In genomic region chr18:68568364-68568763, GRCh38 we compare ENCODE assay signal across 38 cellular contexts.
"Had no signal": no experiment of that assay in that cellular context is flagged by ENCODE, and none has a peak within 500 bp of the region (broad histone marks: within the 10 kb centered on the region; RNA-seq: fewer than 3 reads in every experiment).

No MANE protein-coding gene starts in this region.

- H3K9me3 ChIP-seq: adrenal gland, ascending aorta, body of pancreas had no signal

- ATAC-seq: activated naive CD4-positive, alpha-beta T cell treated with anti-CD3 and anti-CD28 coated beads, Interleukin-2, amount 50 U/mL, for 72 hours; activated naive CD8-positive, alpha-beta T cell treated with anti-CD3 and anti-CD28 coated beads, Interleukin-2, amount 50 U/mL, for 24 hours; activated T-cell treated with anti-CD3 and anti-CD28 coated beads, Interleukin-2, amount 50 U/mL, for 4 hours; activated T-cell treated with anti-CD3 and anti-CD28 coated beads, Interleukin-2, amount 50 U/mL, for 72 hours; activated T-helper 17 cell treated with anti-CD3 and anti-CD28 coated beads, Interleukin-2, amount 50 U/mL, for 72 hours; body of pancreas had no signal

- H3K36me3 ChIP-seq: adrenal gland, ascending aorta, brain microvascular endothelial cell, breast epithelium, cardiac muscle cell had no signal

- H3K27ac ChIP-seq: adrenal gland, ascending aorta, body of pancreas, brain microvascular endothelial cell, breast epithelium, cardiac muscle cell had no signal

- H3K4me1 ChIP-seq: adrenal gland, ascending aorta, body of pancreas, breast epithelium had no signal

- H3K4me3 ChIP-seq: adrenal gland, ascending aorta, body of pancreas, breast epithelium, cardiac muscle cell had no signal

- H3K4me1 Mint-ChIP-seq: activated naive CD4-positive, alpha-beta T cell treated with anti-CD3 and anti-CD28 coated beads, Interleukin-2, amount 10 ng/mL, durations not matched to agents 7 days and 5 days; activated naive CD4-positive, alpha-beta T cell treated with anti-CD3 and anti-CD28 coated beads, Interleukin-2, amount 50 U/mL, for 24 hours; activated naive CD8-positive, alpha-beta T cell treated with anti-CD3 and anti-CD28 coated beads for 36 hours; activated naive CD8-positive, alpha-beta T cell treated with anti-CD3 and anti-CD28 coated beads, Interleukin-2, amount 10 ng/mL, durations not matched to agents 7 days and 5 days; activated naive CD8-positive, alpha-beta T cell treated with anti-CD3 and anti-CD28 coated beads, Interleukin-2, amount 50 U/mL, for 24 hours; activated T-helper 17 cell treated with anti-CD3 and anti-CD28 coated beads, Interleukin-2, amount 50 U/mL, for 72 hours; central memory CD8-positive, alpha-beta T cell had no signal

- H3K27ac Mint-ChIP-seq: activated naive CD4-positive, alpha-beta T cell treated with anti-CD3 and anti-CD28 coated beads for 36 hours; activated naive CD4-positive, alpha-beta T cell treated with anti-CD3 and anti-CD28 coated beads, Interleukin-2, amount 10 ng/mL, durations not matched to agents 7 days and 5 days; activated naive CD4-positive, alpha-beta T cell treated with anti-CD3 and anti-CD28 coated beads, Interleukin-2, amount 50 U/mL, for 24 hours; activated naive CD4-positive, alpha-beta T cell treated with anti-CD3 and anti-CD28 coated beads, Interleukin-2, amount 50 U/mL, for 72 hours; activated naive CD8-positive, alpha-beta T cell; activated naive CD8-positive, alpha-beta T cell treated with anti-CD3 and anti-CD28 coated beads for 36 hours; activated naive CD8-positive, alpha-beta T cell treated with anti-CD3 and anti-CD28 coated beads, Interleukin-2, amount 10 ng/mL, durations not matched to agents 7 days and 5 days; activated naive CD8-positive, alpha-beta T cell treated with anti-CD3 and anti-CD28 coated beads, Interleukin-2, amount 50 U/mL, for 24 hours; activated T-cell treated with anti-CD3 and anti-CD28 coated beads, Interleukin-2, amount 50 U/mL, for 24 hours; activated T-cell treated with anti-CD3 and anti-CD28 coated beads, Interleukin-2, amount 50 U/mL, for 72 hours; activated T-helper 1 cell treated with anti-CD3 and anti-CD28 coated beads, Interleukin-12 subunit alpha, Interleukin-12 subunit beta, Interleukin-2, Interleukin-4 antibody, amounts not matched to agents 30 ng/mL and 10 ng/mL and 1 ng/mL, durations not matched to agents 14 hours and 24 hours and 36 hours; activated T-helper 17 cell treated with anti-CD3 and anti-CD28 coated beads, Interleukin-2, amount 50 U/mL, for 72 hours; activated T-helper 2 cell treated with anti-CD3 and anti-CD28 coated beads, Interferon-gamma antibody, Interleukin-2, Interleukin-4, amounts not matched to agents 10 μg/mL and 5 μg/mL and 100 μg/mL, durations not matched to agents 14 hours and 24 hours and 36 hours had no signal

- DNase-seq: activated effector memory CD4-positive, alpha-beta T cell treated with anti-CD3 and anti-CD28 coated beads, Interleukin-2, amount 50 U/mL, for 16 hours; activated effector memory CD4-positive, alpha-beta T cell treated with Interleukin-2 at 50 U/mL for 16 hours; activated gamma-delta T cell; activated gamma-delta T cell treated with Interleukin-2 at 50 U/mL for 16 hours; activated naive CD4-positive, alpha-beta T cell; activated naive CD4-positive, alpha-beta T cell treated with anti-CD3 and anti-CD28 coated beads for 36 hours; activated naive CD4-positive, alpha-beta T cell treated with anti-CD3 and anti-CD28 coated beads, Interleukin-2, amount 10 ng/mL, durations not matched to agents 7 days and 5 days; activated naive CD4-positive, alpha-beta T cell treated with anti-CD3 and anti-CD28 coated beads, Interleukin-2, amount 50 U/mL, for 16 hours; activated naive CD4-positive, alpha-beta T cell treated with Interleukin-2 at 50 U/mL for 16 hours; activated naive CD8-positive, alpha-beta T cell treated with anti-CD3 and anti-CD28 coated beads for 36 hours; activated naive CD8-positive, alpha-beta T cell treated with anti-CD3 and anti-CD28 coated beads, Interleukin-2, amount 10 ng/mL, durations not matched to agents 7 days and 5 days; activated naive CD8-positive, alpha-beta T cell treated with anti-CD3 and anti-CD28 coated beads, Interleukin-2, amount 50 U/mL, for 24 hours; activated T-cell treated with anti-CD3 and anti-CD28 coated beads for 4 hours; activated T-cell treated with anti-CD3 and anti-CD28 coated beads, Interleukin-2, amount 50 U/mL, for 1 hour; activated T-cell treated with anti-CD3 and anti-CD28 coated beads, Interleukin-2, amount 50 U/mL, for 24 hours; activated T-cell treated with anti-CD3 and anti-CD28 coated beads, Interleukin-2, amount 50 U/mL, for 4 hours; activated T-cell treated with anti-CD3 and anti-CD28 coated beads, Interleukin-2, amount 50 U/mL, for 48 hours; activated T-cell treated with anti-CD3 and anti-CD28 coated beads, Interleukin-2, amount 50 U/mL, for 72 hours; adrenal gland; amniotic stem cell; amygdala; anterior cingulate cortex; aorta; body of pancreas; brain microvascular endothelial cell; caudate nucleus; central memory CD4-positive, alpha-beta T cell had no signal

- H3K27me3 ChIP-seq: adrenal gland, ascending aorta, body of pancreas, brain microvascular endothelial cell, breast epithelium, cardiac muscle cell had no signal

- H3K27me3 Mint-ChIP-seq: activated naive CD4-positive, alpha-beta T cell treated with anti-CD3 and anti-CD28 coated beads, Interleukin-2, amount 10 ng/mL, durations not matched to agents 7 days and 5 days; activated naive CD8-positive, alpha-beta T cell treated with anti-CD3 and anti-CD28 coated beads, Interleukin-2, amount 10 ng/mL, durations not matched to agents 7 days and 5 days; central memory CD8-positive, alpha-beta T cell had no signal

- H3K9me3 Mint-ChIP-seq: activated naive CD4-positive, alpha-beta T cell treated with anti-CD3 and anti-CD28 coated beads, Interleukin-2, amount 10 ng/mL, durations not matched to agents 7 days and 5 days; activated naive CD4-positive, alpha-beta T cell treated with anti-CD3 and anti-CD28 coated beads, Interleukin-2, amount 50 U/mL, for 24 hours; activated T-helper 1 cell treated with anti-CD3 and anti-CD28 coated beads, Interleukin-12 subunit alpha, Interleukin-12 subunit beta, Interleukin-2, Interleukin-4 antibody, amounts not matched to agents 30 ng/mL and 10 ng/mL and 1 ng/mL, durations not matched to agents 14 hours and 24 hours and 36 hours; activated T-helper 17 cell treated with anti-CD3 and anti-CD28 coated beads, Interleukin-2, amount 50 U/mL, for 72 hours; activated T-helper 2 cell treated with anti-CD3 and anti-CD28 coated beads, Interferon-gamma antibody, Interleukin-2, Interleukin-4, amounts not matched to agents 10 μg/mL and 5 μg/mL and 100 μg/mL, durations not matched to agents 14 hours and 24 hours and 36 hours had no signal

- H3K4me3 Mint-ChIP-seq: activated naive CD4-positive, alpha-beta T cell treated with anti-CD3 and anti-CD28 coated beads for 36 hours; activated naive CD4-positive, alpha-beta T cell treated with anti-CD3 and anti-CD28 coated beads, Interleukin-2, amount 10 ng/mL, durations not matched to agents 7 days and 5 days; activated naive CD4-positive, alpha-beta T cell treated with anti-CD3 and anti-CD28 coated beads, Interleukin-2, amount 50 U/mL, for 24 hours; activated naive CD8-positive, alpha-beta T cell; activated naive CD8-positive, alpha-beta T cell treated with anti-CD3 and anti-CD28 coated beads for 36 hours; activated naive CD8-positive, alpha-beta T cell treated with anti-CD3 and anti-CD28 coated beads, Interleukin-2, amount 10 ng/mL, durations not matched to agents 7 days and 5 days; activated naive CD8-positive, alpha-beta T cell treated with anti-CD3 and anti-CD28 coated beads, Interleukin-2, amount 50 U/mL, for 24 hours; activated T-cell treated with anti-CD3 and anti-CD28 coated beads, Interleukin-2, amount 50 U/mL, for 24 hours; activated T-cell treated with anti-CD3 and anti-CD28 coated beads, Interleukin-2, amount 50 U/mL, for 4 hours; activated T-cell treated with anti-CD3 and anti-CD28 coated beads, Interleukin-2, amount 50 U/mL, for 72 hours; activated T-helper 1 cell treated with anti-CD3 and anti-CD28 coated beads, Interleukin-12 subunit alpha, Interleukin-12 subunit beta, Interleukin-2, Interleukin-4 antibody, amounts not matched to agents 30 ng/mL and 10 ng/mL and 1 ng/mL, durations not matched to agents 14 hours and 24 hours and 36 hours; activated T-helper 17 cell treated with anti-CD3 and anti-CD28 coated beads, Interleukin-2, amount 50 U/mL, for 72 hours; brain; central memory CD8-positive, alpha-beta T cell had no signal

- H3K36me3 Mint-ChIP-seq: activated naive CD4-positive, alpha-beta T cell treated with anti-CD3 and anti-CD28 coated beads, Interleukin-2, amount 10 ng/mL, durations not matched to agents 7 days and 5 days; activated naive CD4-positive, alpha-beta T cell treated with anti-CD3 and anti-CD28 coated beads, Interleukin-2, amount 50 U/mL, for 24 hours; activated naive CD8-positive, alpha-beta T cell; activated naive CD8-positive, alpha-beta T cell treated with anti-CD3 and anti-CD28 coated beads for 36 hours; activated naive CD8-positive, alpha-beta T cell treated with anti-CD3 and anti-CD28 coated beads, Interleukin-2, amount 10 ng/mL, durations not matched to agents 7 days and 5 days; brain had no signal
